ENCODE assay signal across 23 cellular contexts in the genomic region with DNA sequence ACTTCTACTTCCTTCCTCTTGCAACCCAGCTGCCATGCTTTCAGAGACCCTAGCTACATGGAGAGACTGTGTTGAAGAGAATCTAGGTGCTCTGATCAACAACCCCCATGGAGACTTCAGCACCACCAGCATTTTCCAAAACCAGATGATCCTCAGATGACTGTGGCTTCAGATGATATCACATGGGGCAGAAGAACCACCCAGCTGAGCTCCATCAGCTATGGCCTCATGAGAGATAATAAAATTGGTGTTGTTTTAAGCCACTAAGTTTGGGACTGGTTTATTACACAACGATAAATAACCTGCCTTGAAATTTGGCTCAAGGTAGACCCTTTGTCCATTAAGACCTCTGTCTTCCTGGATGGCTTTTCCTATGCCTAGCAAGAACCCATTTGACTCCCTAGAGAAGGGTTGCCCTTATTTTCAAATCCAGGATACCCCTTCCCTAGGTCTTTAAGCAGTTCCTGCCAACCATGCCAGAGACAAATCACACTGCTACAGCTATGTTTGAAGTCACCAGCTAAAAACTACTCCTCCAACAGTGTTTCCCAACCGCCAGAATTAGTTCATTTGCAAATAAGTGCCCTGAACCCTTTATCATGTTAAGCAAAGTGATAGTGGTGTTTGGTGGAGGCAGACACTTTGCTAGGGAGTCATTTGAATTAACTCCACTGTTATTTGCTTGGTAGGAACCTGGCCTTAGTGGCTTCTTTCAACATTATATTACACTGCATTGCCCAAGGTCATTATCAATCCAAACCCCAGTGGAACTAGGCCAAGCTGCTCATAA.
DNase-seq lines count a peak whose midpoint lies in the region; ATAC-seq and TF ChIP-seq lines count a peak whose summit lies in the region.
"Had no signal": no experiment of that assay in that cellular context is flagged by ENCODE, and none has a peak within 500 bp of the region (broad histone marks: within the 10 kb centered on the region; RNA-seq: fewer than 3 reads in every experiment).

No MANE protein-coding gene starts in this region.

- ATAC-seq in right lobe of liver (peak; percentile 10 to 73 (median 55)), GM19397 (IDR thresholded peaks at IDR 0.05; ENCODE audit: unreplicated experiment) (no peak)
- ATAC-seq: A549, SK-N-SH treated with all-trans-retinoic acid at 6 μM for 48 hours had no signal

- H3K9me3 ChIP-seq in NT2/D1 (ENCODE audit: insufficient read depth, low read length) (peaks cover 38% of the 10 kb centered on the region), iPS DF 6.9 (ENCODE audit: control insufficient read depth, insufficient read depth, low read length) (no peaks in the 10 kb centered on the region), right lobe of liver (no peaks in the 10 kb centered on the region)
- H3K9me3 ChIP-seq: A549, BE2C, Peyer's patch had no signal

- TF ChIP-seq CTCF in right lobe of liver (IDR thresholded peaks at IDR 0.05) (no peak), GM10248 (IDR thresholded peaks at IDR 0.05; ENCODE audit: control extremely low read depth, extremely low read depth, low read depth, missing control alignments) (no peak)

- H3K4me3 ChIP-seq in H7 (ENCODE audit: insufficient read depth, low read depth, low read length) (no peak overlapping the region), NT2/D1 (ENCODE audit: insufficient read length, low read depth) (no peak overlapping the region), iPS DF 6.9 (ENCODE audit: low read length) (no peak overlapping the region), right lobe of liver (no peak overlapping the region)
- H3K4me3 ChIP-seq: A549, GM23248, Peyer's patch had no signal

- intact Hi-C loops in right lobe of liver (cut with DNase I): no loop called here

- H3K27me3 ChIP-seq in H7 (ENCODE audit: control insufficient read depth, insufficient read depth, low read length) (no peaks in the 10 kb centered on the region), NT2/D1 (ENCODE audit: insufficient read depth, insufficient read length) (no peaks in the 10 kb centered on the region), iPS DF 6.9 (ENCODE audit: control insufficient read depth, insufficient read depth, low read length) (no peaks in the 10 kb centered on the region), right lobe of liver (no peaks in the 10 kb centered on the region)
- H3K27me3 ChIP-seq: BE2C, Peyer's patch had no signal

- H3K27ac ChIP-seq in iPS DF 6.9 (ENCODE audit: low read length): no peak overlapping the region
- H3K27ac ChIP-seq in right lobe of liver: no peak overlapping the region
- H3K27ac ChIP-seq: A549, GM23248, Peyer's patch had no signal

- POLR2A ChIA-PET in GM10248 (lab: Yijun Ruan, JAX): no interaction called here

- whole genome bisulfite sequencing in iPS DF 6.9 (ENCODE audit: insufficient coverage, insufficient read length): no CpG with 5 or more reads among the region's 2 CpGs
- WGBS in right lobe of liver (ENCODE audit: insufficient coverage, low coverage, low lambda C conversion rate, missing lambda C conversion rate): 61% methylated on average over 2 of the region's 2 CpGs

- CTCF ChIA-PET in GM10248 (lab: Yijun Ruan, JAX): interaction anchor here (0.9 to 2.7 kb wide), 2 partner anchors 10 to 11 kb away, joined by 3 to 9 read pairs; no protein-coding TSS in a partner anchor

- H3K36me3 ChIP-seq in H7 (replicated peaks; ENCODE audit: control insufficient read depth, insufficient read depth, low read length) (no peaks in the 10 kb centered on the region), NT2/D1 (ENCODE audit: insufficient read depth, insufficient read length, low read length) (no peaks in the 10 kb centered on the region), iPS DF 6.9 (ENCODE audit: control insufficient read depth, insufficient read depth, low read length) (no peaks in the 10 kb centered on the region), right lobe of liver (no peaks in the 10 kb centered on the region)
- H3K36me3 ChIP-seq: BE2C, Peyer's patch had no signal

- TF ChIP-seq POLR2A in right lobe of liver (IDR thresholded peaks at IDR 0.05): no peak

- no peak overlapping the region for H3K9ac ChIP-seq in NT2/D1 (ENCODE audit: insufficient read length, low read depth)
- H3K9ac ChIP-seq: GM23248 had no signal

- peak; percentile 34 for DNase-seq in H7
- peak; percentile 90 for DNase-seq in NT2/D1 (ENCODE audit: low read depth, low spot score)
- peak; percentile 60 for DNase-seq in iPS DF 6.9 (ENCODE audit: low read depth, low spot score)
- DNase-seq in right lobe of liver: no peak
- no peak for DNase-seq in GM10248 (ENCODE audit: extremely low spot score)
- DNase-seq in DMS53 treated with DMSO at 0.1 percent for 48 hours (lab: John Stamatoyannopoulos, UW; ENCODE audit: unreplicated experiment): no peak
- no peak for DNase-seq in D341Med (ENCODE audit: low spot score)
- DNase-seq: BE2C, DMS79 treated with DMSO at 0.1 percent for 48 hours, GM23248, IMR-90, NCI-H1105, NCI-H1694, NCI-H2081, NCI-H2171, NCI-H345, NCI-H524 treated with DMSO at 0.1 percent for 48 hours, NCI-H82, Peyer's patch, T-cell had no signal

- H3K4me1 ChIP-seq in NT2/D1 (ENCODE audit: insufficient read depth, insufficient read length): peaks cover 8% of the 10 kb centered on the region
- peaks cover 9% of the 10 kb centered on the region; the same call in 1 of the 2 replicates for H3K4me1 ChIP-seq in iPS DF 6.9 (ENCODE audit: control insufficient read depth, insufficient read depth, low read length)
- no peaks in the 10 kb centered on the region for H3K4me1 ChIP-seq in right lobe of liver
- H3K4me1 ChIP-seq: A549, BE2C, Peyer's patch had no signal

Comparison
In these comparisons a context has a peak if more than half of its experiments do, and no peak if none do; other contexts are left out.
1. DNase-seq: peak in H7 (single experiment), NT2/D1 (single experiment) and iPS DF 6.9 (single experiment); none in right lobe of liver (0 of 3), GM10248 (single experiment), DMS53 treated with DMSO at 0.1 percent for 48 hours (single experiment) and D341Med (single experiment).